8 cellular contexts compared by ENCODE assay signal in the genomic region with DNA sequence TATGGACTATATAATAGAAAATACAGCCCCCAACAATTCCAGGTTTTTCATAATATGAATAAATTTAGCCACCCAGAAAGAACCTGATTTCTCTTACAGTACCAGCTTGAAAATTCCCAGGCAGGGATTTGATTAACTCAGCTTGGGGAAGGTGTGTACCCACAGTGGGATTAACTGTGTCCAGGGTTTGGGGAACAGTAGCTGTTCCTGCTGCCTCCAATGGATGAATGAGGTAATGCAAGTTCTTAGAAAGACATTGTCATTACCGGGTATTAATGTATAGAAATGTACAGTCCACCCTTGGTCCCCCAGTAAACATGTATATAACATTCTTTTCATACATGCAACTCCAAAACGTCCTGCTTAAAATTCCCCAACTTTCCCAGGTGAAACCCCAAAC.
A peak's percentile ranks its signal among the peaks of the same experiment; 100 is the strongest.
DNase-seq lines count a peak whose midpoint lies in the region; ATAC-seq and TF ChIP-seq lines count a peak whose summit lies in the region.

No MANE protein-coding gene starts in this region.

- H3K27ac ChIP-seq in OCI-LY7 (ENCODE audit: low read depth, low read length, poor library complexity, severe bottlenecking) (no peak overlapping the region), right lobe of liver (no peak overlapping the region)

- H3K36me3 ChIP-seq in OCI-LY7 (ENCODE audit: insufficient read depth, low read length) (no peaks in the 10 kb centered on the region), right lobe of liver (no peaks in the 10 kb centered on the region)

- H3K9me3 ChIP-seq in OCI-LY7 (ENCODE audit: low read length) (no peaks in the 10 kb centered on the region), right lobe of liver (no peaks in the 10 kb centered on the region)

- H3K9me3 Mint-ChIP-seq in effector memory CD8-positive, alpha-beta T cell: peaks cover 0 to 6% of the 10 kb centered on the region in 2 donors
- peaks cover 2% of the 10 kb centered on the region for H3K9me3 Mint-ChIP-seq in activated CD4-positive, alpha-beta T cell treated with anti-CD3 and anti-CD28 coated beads, Interleukin-2, amount 10 ng/mL, durations not matched to agents 24 days and 14 days
- H3K9me3 Mint-ChIP-seq in activated CD8-positive, alpha-beta memory T cell treated with anti-CD3 and anti-CD28 coated beads, Interleukin-2, amount 10 ng/mL, durations not matched to agents 7 days and 5 days (ENCODE audit: low read depth): no peaks in the 10 kb centered on the region

- H3K27ac Mint-ChIP-seq in effector memory CD8-positive, alpha-beta T cell: no peak overlapping the region
- no peak overlapping the region for H3K27ac Mint-ChIP-seq in activated CD4-positive, alpha-beta T cell treated with anti-CD3 and anti-CD28 coated beads, Interleukin-2, amount 10 ng/mL, durations not matched to agents 24 days and 14 days
- H3K27ac Mint-ChIP-seq in activated CD8-positive, alpha-beta memory T cell treated with anti-CD3 and anti-CD28 coated beads, Interleukin-2, amount 10 ng/mL, durations not matched to agents 7 days and 5 days: no peak overlapping the region

- no peaks in the 10 kb centered on the region for H3K79me2 ChIP-seq in OCI-LY7 (ENCODE audit: insufficient read depth, low read depth, low read length)

- H3K4me3 ChIP-seq in OCI-LY7 (ENCODE audit: low read depth, low read length, poor library complexity, severe bottlenecking) (no peak overlapping the region), right lobe of liver (no peak overlapping the region)

- TF ChIP-seq POLR2A in right lobe of liver (IDR thresholded peaks at IDR 0.05): no peak

- H3K27me3 ChIP-seq in right lobe of liver: no peaks in the 10 kb centered on the region

- ATAC-seq in GM18502 (IDR thresholded peaks at IDR 0.05; ENCODE audit: poor library complexity, unreplicated experiment) (peak; percentile 92), HG02610 (IDR thresholded peaks at IDR 0.05; ENCODE audit: unreplicated experiment) (peak; percentile 83), right lobe of liver (peak in 1 of 4 donors; percentile 59)
- ATAC-seq in effector memory CD8-positive, alpha-beta T cell (replicated peaks): no peak
- ATAC-seq in activated CD8-positive, alpha-beta memory T cell treated with anti-CD3 and anti-CD28 coated beads, Interleukin-2, amount 10 ng/mL, durations not matched to agents 7 days and 5 days: no peak

- BruUV-seq in OCI-LY7 (replicated peaks; lab: Mats Ljungman, UMichigan): no TSS peak

- no peaks in the 10 kb centered on the region for H3K4me1 Mint-ChIP-seq in effector memory CD8-positive, alpha-beta T cell (ENCODE audit: low read depth in 2 of 2)
- no peaks in the 10 kb centered on the region for H3K4me1 Mint-ChIP-seq in activated CD4-positive, alpha-beta T cell treated with anti-CD3 and anti-CD28 coated beads, Interleukin-2, amount 10 ng/mL, durations not matched to agents 24 days and 14 days
- no peaks in the 10 kb centered on the region for H3K4me1 Mint-ChIP-seq in activated CD8-positive, alpha-beta memory T cell treated with anti-CD3 and anti-CD28 coated beads, Interleukin-2, amount 10 ng/mL, durations not matched to agents 7 days and 5 days

- H3K27me3 Mint-ChIP-seq in effector memory CD8-positive, alpha-beta T cell: no peaks in the 10 kb centered on the region
- H3K27me3 Mint-ChIP-seq in activated CD4-positive, alpha-beta T cell treated with anti-CD3 and anti-CD28 coated beads, Interleukin-2, amount 10 ng/mL, durations not matched to agents 24 days and 14 days: no peaks in the 10 kb centered on the region
- H3K27me3 Mint-ChIP-seq in activated CD8-positive, alpha-beta memory T cell treated with anti-CD3 and anti-CD28 coated beads, Interleukin-2, amount 10 ng/mL, durations not matched to agents 7 days and 5 days: no peaks in the 10 kb centered on the region

- DNase-seq in OCI-LY7 (ENCODE audit: low spot score): peak; percentile 2
- DNase-seq in right lobe of liver: no peak
- no peak for DNase-seq in effector memory CD8-positive, alpha-beta T cell
- DNase-seq in activated CD4-positive, alpha-beta T cell treated with anti-CD3 and anti-CD28 coated beads, Interleukin-2, amount 10 ng/mL, durations not matched to agents 24 days and 14 days: no peak
- DNase-seq in KG1 (lab: John Stamatoyannopoulos, UW): no peak
- no peak for DNase-seq in activated CD8-positive, alpha-beta memory T cell treated with anti-CD3 and anti-CD28 coated beads, Interleukin-2, amount 10 ng/mL, durations not matched to agents 7 days and 5 days

- POLR2A ChIA-PET in OCI-LY7 (lab: Charles Lee): interaction anchor here (0.5 to 1.1 kb wide), 2 partner anchors 23 to 54 kb away, joined by 3 to 5 read pairs; no protein-coding TSS in a partner anchor

- no peaks in the 10 kb centered on the region for H3K36me3 Mint-ChIP-seq in effector memory CD8-positive, alpha-beta T cell (ENCODE audit: insufficient read depth)
- no peaks in the 10 kb centered on the region for H3K36me3 Mint-ChIP-seq in activated CD4-positive, alpha-beta T cell treated with anti-CD3 and anti-CD28 coated beads, Interleukin-2, amount 10 ng/mL, durations not matched to agents 24 days and 14 days (ENCODE audit: low read depth)
- H3K36me3 Mint-ChIP-seq in activated CD8-positive, alpha-beta memory T cell treated with anti-CD3 and anti-CD28 coated beads, Interleukin-2, amount 10 ng/mL, durations not matched to agents 7 days and 5 days: no peaks in the 10 kb centered on the region

- CTCF ChIA-PET in OCI-LY7 (lab: Charles Lee; ENCODE audit: unreplicated experiment): no interaction called here
- CTCF ChIA-PET in activated CD8-positive, alpha-beta memory T cell treated with anti-CD3 and anti-CD28 coated beads, Interleukin-2, amount 10 ng/mL, durations not matched to agents 7 days and 5 days (lab: Charles Lee): no interaction called here

- H4K20me1 ChIP-seq in OCI-LY7 (ENCODE audit: insufficient read depth, low read length): no peaks in the 10 kb centered on the region

- H2AFZ ChIP-seq in OCI-LY7 (ENCODE audit: low read length): no peak overlapping the region

- H3K4me3 Mint-ChIP-seq in effector memory CD8-positive, alpha-beta T cell: no peak overlapping the region
- H3K4me3 Mint-ChIP-seq in activated CD4-positive, alpha-beta T cell treated with anti-CD3 and anti-CD28 coated beads, Interleukin-2, amount 10 ng/mL, durations not matched to agents 24 days and 14 days: no peak overlapping the region
- H3K4me3 Mint-ChIP-seq in activated CD8-positive, alpha-beta memory T cell treated with anti-CD3 and anti-CD28 coated beads, Interleukin-2, amount 10 ng/mL, durations not matched to agents 7 days and 5 days: no peak overlapping the region

- peak; percentile 72 for TF ChIP-seq CTCF in OCI-LY7 (conservative IDR thresholded peaks at IDR 0.05; ENCODE audit: low read length)
- TF ChIP-seq CTCF in right lobe of liver (IDR thresholded peaks at IDR 0.05): peak; percentile 14 to 37 (median 24)

- H3K4me2 ChIP-seq in OCI-LY7 (ENCODE audit: low read length): no peak overlapping the region

- no peaks in the 10 kb centered on the region for H3K9me2 ChIP-seq in OCI-LY7 (ENCODE audit: insufficient read depth, low read length)

- H3K4me1 ChIP-seq in OCI-LY7 (ENCODE audit: insufficient read depth, low read length, poor library complexity, severe bottlenecking) (no peaks in the 10 kb centered on the region), right lobe of liver (peaks cover 0 to 2% (median under 1%) of the 10 kb centered on the region in 4 donors)

- WGBS in right lobe of liver (ENCODE audit: insufficient coverage, low coverage, low lambda C conversion rate, missing lambda C conversion rate): 27% methylated on average over 1 of the region's 2 CpGs

- intact Hi-C loops in OCI-LY7 (cut with micrococcal nuclease; ENCODE audit: unreplicated experiment): no loop called here
- intact Hi-C loops in right lobe of liver (cut with DNase I): no loop called here
- intact Hi-C loops in activated CD4-positive, alpha-beta T cell treated with anti-CD3 and anti-CD28 coated beads, Interleukin-2, amount 10 ng/mL, durations not matched to agents 24 days and 14 days (cut with micrococcal nuclease): no loop called here

Comparison
In these comparisons a context has a peak if more than half of its experiments do, and no peak if none do; other contexts are left out.
1. ATAC-seq: peak in GM18502 (single experiment) and HG02610 (single experiment); none in effector memory CD8-positive, alpha-beta T cell (single experiment) and activated CD8-positive, alpha-beta memory T cell treated with anti-CD3 and anti-CD28 coated beads, Interleukin-2, amount 10 ng/mL, durations not matched to agents 7 days and 5 days (single experiment).